11 cellular contexts compared by ENCODE assay signal in the genomic region with DNA sequence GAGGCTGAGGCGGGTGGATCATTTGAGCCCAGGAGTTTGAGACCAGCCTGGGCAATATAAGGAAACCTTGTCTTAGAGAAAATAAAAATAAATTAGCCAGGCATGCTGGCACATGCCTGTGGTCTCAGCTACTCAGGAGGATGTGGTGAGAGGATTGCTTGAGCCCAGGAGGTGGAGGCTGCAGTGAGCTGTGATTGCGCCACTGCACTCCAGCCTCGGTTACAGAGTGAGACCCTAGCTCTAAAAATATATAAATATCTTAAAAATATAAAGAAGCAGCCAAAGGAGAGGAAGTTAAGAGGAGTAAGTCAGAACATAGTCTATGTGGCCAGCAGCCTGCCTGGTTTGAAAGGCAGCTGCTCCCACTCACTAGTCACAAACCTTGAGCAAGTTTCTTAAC. TPM values are rescaled to one million over a fixed set of nuclear protein-coding genes. Genes with fewer than 3 reads are reported as not detected.
DNase-seq lines count a peak whose midpoint lies in the region; ATAC-seq and TF ChIP-seq lines count a peak whose summit lies in the region.
"Had no signal": no experiment of that assay in that cellular context is flagged by ENCODE, and none has a peak within 500 bp of the region (broad histone marks: within the 10 kb centered on the region; RNA-seq: fewer than 3 reads in every experiment).

No MANE protein-coding gene starts in this region.

- ATAC-seq in HG03565 (IDR thresholded peaks at IDR 0.05; ENCODE audit: unreplicated experiment): no peak
- ATAC-seq in activated naive CD4-positive, alpha-beta T cell treated with anti-CD3 and anti-CD28 coated beads, Interleukin-2, amount 50 U/mL, for 72 hours: no peak
- no peak for ATAC-seq in GM19397 (IDR thresholded peaks at IDR 0.05; ENCODE audit: unreplicated experiment)

- DNase-seq in A172 (ENCODE audit: low spot score) (peak; percentile 49), GF-D8 (lab: John Stamatoyannopoulos, UW) (peak; percentile 91), SIG-M5 treated with dmso at 0.1 percent for 504 hours (lab: John Stamatoyannopoulos, UW; ENCODE audit: unreplicated experiment) (peak; percentile 98), fibroblast of pulmonary artery (ENCODE audit: low read depth) (peak; percentile 56), dermis blood vessel endothelial cell (no peak)
- DNase-seq in activated naive CD4-positive, alpha-beta T cell treated with anti-CD3 and anti-CD28 coated beads, Interleukin-2, amount 50 U/mL, for 72 hours (ENCODE audit: low spot score in 2 of 2): no peak
- DNase-seq: esophagus squamous epithelium, HCEC 1CT, WERI-Rb-1 had no signal

- no peak overlapping the region for H3K4me3 ChIP-seq in fibroblast of pulmonary artery (replicated peaks; ENCODE audit: low read depth, low read length)
- H3K4me3 ChIP-seq: esophagus squamous epithelium had no signal

- H3K9me3 Mint-ChIP-seq in activated naive CD4-positive, alpha-beta T cell treated with anti-CD3 and anti-CD28 coated beads, Interleukin-2, amount 50 U/mL, for 72 hours: peaks cover 0 to 6% of the 10 kb centered on the region in 2 donors

- no peak for TF ChIP-seq CTCF in fibroblast of pulmonary artery (IDR thresholded peaks at IDR 0.05; ENCODE audit: low read length, missing control alignments)

- no peak overlapping the region for H3K27ac Mint-ChIP-seq in activated naive CD4-positive, alpha-beta T cell treated with anti-CD3 and anti-CD28 coated beads, Interleukin-2, amount 50 U/mL, for 72 hours

- H3K36me3 Mint-ChIP-seq in activated naive CD4-positive, alpha-beta T cell treated with anti-CD3 and anti-CD28 coated beads, Interleukin-2, amount 50 U/mL, for 72 hours: peaks cover 21 to 32% of the 10 kb centered on the region in 2 donors

RNA-seq across cellular contexts. Expression of gene IL10RB, which starts 4.5 kb away (rescaled TPM):
- 64.9 and 67.7 TPM in 2 replicates for total RNA-seq in A172 (2014; rRNA removed; shearing (Covaris generic))
- total RNA-seq in activated naive CD4-positive, alpha-beta T cell treated with anti-CD3 and anti-CD28 coated beads, Interleukin-2, amount 50 U/mL, for 72 hours: 10 to 100 TPM; 21.4 to 33.5 TPM
- total RNA-seq in dermis blood vessel endothelial cell: 55.0 and 55.5 TPM in 2 replicates

RNA-seq across cellular contexts. Expression of gene IFNAR2, which starts 31.9 kb away (rescaled TPM):
- total RNA-seq in A172 (2014; rRNA removed; shearing (Covaris generic)): 3.6 and 10.4 TPM in 2 replicates
- total RNA-seq in activated naive CD4-positive, alpha-beta T cell treated with anti-CD3 and anti-CD28 coated beads, Interleukin-2, amount 50 U/mL, for 72 hours: 10 to 100 TPM; 42.2 to 44.4 TPM
- 12.4 and 19.4 TPM in 2 replicates for total RNA-seq in dermis blood vessel endothelial cell

Comparison
In these comparisons a context has a peak if more than half of its experiments do, and no peak if none do; other contexts are left out.
1. DNase-seq: peak in A172 (single experiment), GF-D8 (single experiment), SIG-M5 treated with dmso at 0.1 percent for 504 hours (single experiment) and fibroblast of pulmonary artery (single experiment); none in activated naive CD4-positive, alpha-beta T cell treated with anti-CD3 and anti-CD28 coated beads, Interleukin-2, amount 50 U/mL, for 72 hours (0 of 2) and dermis blood vessel endothelial cell (single experiment).